8 cellular contexts compared by ENCODE assay signal in genomic region chr1:100458925-100459814, GRCh38.
A peak's percentile ranks its signal among the peaks of the same experiment; 100 is the strongest.
DNase-seq lines count a peak whose midpoint lies in the region; ATAC-seq lines count a peak whose summit lies in the region.

No MANE protein-coding gene starts in this region.

- H3K4me3 ChIP-seq in ectodermal cell (ENCODE audit: insufficient read depth, low read depth, low read length), result no peak overlapping the region
- no peak overlapping the region for H3K4me3 ChIP-seq in mesodermal cell (ENCODE audit: extremely low read depth, insufficient read depth, low read length, poor library complexity, severe bottlenecking)

- DNase-seq in CD1c-positive myeloid dendritic cell (ENCODE audit: extremely low spot score), result peak; percentile 68
- peak; percentile 33 for DNase-seq in NCI-H510A (lab: John Stamatoyannopoulos, UW)
- DNase-seq in activated CD4-positive, alpha-beta T cell treated with anti-CD3 and anti-CD28 coated beads for 48 hours, result peak; percentile 78
- DNase-seq in stimulated activated CD8-positive, alpha-beta memory T cell treated with anti-CD3 and anti-CD28 coated beads, Interleukin-2, amount 100 ng/mL, for 48 hours (ENCODE audit: low read depth in 2 of 2), result peak; percentile 41 to 47

- H3K36me3 ChIP-seq in ectodermal cell (ENCODE audit: control insufficient read depth, insufficient read depth, low read length) (no peaks in the 10 kb centered on the region), mesodermal cell (ENCODE audit: control insufficient read depth, insufficient read depth, low read length) (no peaks in the 10 kb centered on the region)

- no peaks in the 10 kb centered on the region for H3K9me3 ChIP-seq in ectodermal cell (ENCODE audit: control insufficient read depth, low read length)
- no peaks in the 10 kb centered on the region for H3K9me3 ChIP-seq in mesodermal cell (ENCODE audit: control insufficient read depth, low read length)

- peak overlapping the region; percentile 37 for H3K27ac ChIP-seq in ectodermal cell (ENCODE audit: insufficient read depth, low read depth, low read length, poor library complexity, severe bottlenecking)
- H3K27ac ChIP-seq in mesodermal cell (ENCODE audit: low read depth, low read length, severe bottlenecking), result peak overlapping the region; percentile 32

- 39 to 42% methylated on average over 11 to 12 of the region's 12 CpGs for WGBS in ectodermal cell, 2 experiments
- WGBS in mesodermal cell (ENCODE audit: insufficient coverage in 2 of 2), 2 experiments, result 10 to 52% methylated on average over 2 to 4 of the region's 12 CpGs

- ATAC-seq in GM19324 (IDR thresholded peaks at IDR 0.05; ENCODE audit: low FRiP score, unreplicated experiment) (peak; percentile 85), HG03439 (IDR thresholded peaks at IDR 0.05; ENCODE audit: unreplicated experiment) (peak; percentile 91)

- H3K4me1 ChIP-seq in ectodermal cell (ENCODE audit: control insufficient read depth, insufficient read depth, low read length) (peaks cover 16% of the 10 kb centered on the region), mesodermal cell (ENCODE audit: control insufficient read depth, insufficient read depth, low read length, poor library complexity, severe bottlenecking) (no peaks in the 10 kb centered on the region)

- H3K27me3 ChIP-seq in ectodermal cell (ENCODE audit: control insufficient read depth, insufficient read depth, low read length, poor library complexity, severe bottlenecking), result no peaks in the 10 kb centered on the region
